ENCODE assay signal across 8 cellular contexts in genomic region chr3:183884437-183885296, GRCh38. TPM values are rescaled to one million over a fixed set of nuclear protein-coding genes. Genes with fewer than 3 reads are reported as not detected.
DNase-seq lines count a peak whose midpoint lies in the region; ATAC-seq and TF ChIP-seq lines count a peak whose summit lies in the region.

TSS of gene PARL (minus strand) at chr3:183884880. CDS start at chr3:183884846, 34 bp downstream.

- ATAC-seq in GM18909 (IDR thresholded peaks at IDR 0.05; ENCODE audit: poor library complexity, unreplicated experiment) (peak; percentile 99), HG03175 (IDR thresholded peaks at IDR 0.05; ENCODE audit: unreplicated experiment) (peak; percentile 98), WTC11 (peak; percentile 98)

- peaks cover 2% of the 10 kb centered on the region for H3K27me3 Mint-ChIP-seq in WTC11 (ENCODE audit: low read depth)

- peak; percentile 94 for TF ChIP-seq CTCF in AG09309 (IDR thresholded peaks at IDR 0.05; ENCODE audit: control insufficient read depth, insufficient read depth, low read depth, low read length, missing control alignments)
- peak; percentile 90 for TF ChIP-seq CTCF in WTC11 (IDR thresholded peaks at IDR 0.05)
- peak; percentile 90 for TF ChIP-seq CTCF in cardiac fibroblast (IDR thresholded peaks at IDR 0.05; ENCODE audit: low read depth, low read length)

- peak within 1 kb of the TSS; percentile 63 for H3K27ac Mint-ChIP-seq in WTC11

- DNase-seq in AG09309 (ENCODE audit: low read depth) (peak; percentile 42), NCI-H2227 treated with DMSO at 0.1 percent for 48 hours (lab: John Stamatoyannopoulos, UW) (peak; percentile 92), WTC11 (ENCODE audit: low spot score) (peak; percentile 97), cardiac fibroblast (ENCODE audit: low read depth in 2 of 2) (peak; percentile 91 to 92), inferior parietal cortex (ENCODE audit: extremely low spot score) (peak; percentile 96)
- peak; percentile 92 to 97 for DNase-seq in stimulated activated CD4-positive, alpha-beta T cell treated with anti-CD3 and anti-CD28 coated beads, Interleukin-12 subunit alpha, Interleukin-12 subunit beta, amount 100 ng/mL, for 24 hours (ENCODE audit: low read depth in 2 of 2)

- CTCF ChIA-PET in WTC11 (lab: Charles Lee) = interaction anchor here (0.5 to 2.1 kb wide), 35 partner anchors 8 to 414 kb away, joined by 3 to 23 read pairs (median 3); partner anchors contain the start of genes ABCC5, EEF1AKMT4, EIF2B5 and MAP6D1

- H3K36me3 Mint-ChIP-seq in WTC11 = no peaks in the 10 kb centered on the region

- POLR2A ChIA-PET in WTC11 (lab: Charles Lee) = interaction anchor here (0.6 kb wide), 1 partner anchor 376 kb away, joined by 3 read pairs; no protein-coding TSS in a partner anchor

- peak within 1 kb of the TSS; percentile 100 for H3K4me3 ChIP-seq in AG09309 (ENCODE audit: control insufficient read depth, low read depth, low read length)
- peak within 1 kb of the TSS; percentile 91 to 97 for H3K4me3 ChIP-seq in cardiac fibroblast (replicated peaks in 1 of 2; ENCODE audit: low read depth in 2 of 2, low read length in 2 of 2)

- H3K9me3 Mint-ChIP-seq in WTC11 = no peaks in the 10 kb centered on the region

- peaks cover 19% of the 10 kb centered on the region for H3K4me1 Mint-ChIP-seq in WTC11

- peak within 1 kb of the TSS; percentile 95 for H3K4me3 Mint-ChIP-seq in WTC11

TF ChIP-seq in WTC11, 78 proteins besides CTCF, POLR2A, EP300 and RAD21 (continues in another document):
- TF ChIP-seq HMGA2 (CRISPR knock-in tag; IDR thresholded peaks at IDR 0.05) (no peak), PRDM15 (CRISPR knock-in tag; IDR thresholded peaks at IDR 0.05) (peak; percentile 10; the same call in 1 of the 2 replicates), MYBL2 (CRISPR knock-in tag; IDR thresholded peaks at IDR 0.05) (peak; percentile 93), CDX4 (CRISPR knock-in tag; IDR thresholded peaks at IDR 0.05; ENCODE audit: borderline replicate concordance) (no peak), USF2 (CRISPR knock-in tag; IDR thresholded peaks at IDR 0.05) (peak; percentile 65), GTF2I (CRISPR knock-in tag; conservative IDR thresholded peaks at IDR 0.05) (no peak), AFF4 (CRISPR knock-in tag; IDR thresholded peaks at IDR 0.05; ENCODE audit: borderline replicate concordance) (no peak), ZNF671 (CRISPR knock-in tag; IDR thresholded peaks at IDR 0.05) (no peak), NFE2L1 (CRISPR knock-in tag; IDR thresholded peaks at IDR 0.05) (peak; percentile 87), NR3C1 (CRISPR knock-in tag; conservative IDR thresholded peaks at IDR 0.05; ENCODE audit: low read depth) (peak; percentile 88; the same call in 1 of the 2 replicates), E2F5 (CRISPR knock-in tag; IDR thresholded peaks at IDR 0.05) (no peak), MAX (CRISPR knock-in tag; IDR thresholded peaks at IDR 0.05) (peak; percentile 96), HMGXB4 (CRISPR knock-in tag; IDR thresholded peaks at IDR 0.05) (peak; percentile 95), ZNF396 (CRISPR knock-in tag; IDR thresholded peaks at IDR 0.05; ENCODE audit: borderline replicate concordance) (no peak), CBFB (CRISPR knock-in tag; IDR thresholded peaks at IDR 0.05; ENCODE audit: low read depth) (peak; percentile 93; the same call in 1 of the 2 replicates)

RNA-seq across cellular contexts. Expression of gene PARL, which starts in this region (rescaled TPM):
- total RNA-seq in WTC11 (2021) = 71.3 to 93.5 TPM (median 74.3 TPM) in 3 replicates

Comparison
In these comparisons a context has a peak if more than half of its experiments do, and no peak if none do; other contexts are left out.
1. Peak in every context shown above with its lines: DNase-seq, ATAC-seq and H3K4me3 ChIP-seq.
2. DNase-seq: peak in every context shown above with its lines; median percentile 97 in WTC11; 96 in inferior parietal cortex; 94 in stimulated activated CD4-positive, alpha-beta T cell treated with anti-CD3 and anti-CD28 coated beads, Interleukin-12 subunit alpha, Interleukin-12 subunit beta, amount 100 ng/mL, for 24 hours; 92 in NCI-H2227 treated with DMSO at 0.1 percent for 48 hours; 92 in cardiac fibroblast; 42 in AG09309.